1 cellular context compared by ENCODE assay signal in genomic region chr12:32249701-32250270, GRCh38.
TF ChIP-seq lines count a peak whose summit lies in the region.

No MANE protein-coding gene starts in this region.

TF ChIP-seq in GM12878, 131 proteins besides CTCF, POLR2A, EP300 and RAD21:
- TF ChIP-seq MAX (IDR thresholded peaks at IDR 0.05; ENCODE audit: low read depth, low read length) (no peak), BHLHE40 (IDR thresholded peaks at IDR 0.05; ENCODE audit: borderline replicate concordance in 1 of 2, low read depth in 2 of 2, low read length in 1 of 2) (no peak), NR2C2 (IDR thresholded peaks at IDR 0.05; ENCODE audit: borderline replicate concordance, control insufficient read depth, insufficient read length, low read depth) (no peak), USF1 (IDR thresholded peaks at IDR 0.05; ENCODE audit: borderline replicate concordance, extremely low read length, insufficient read depth, low read depth, low read length) (no peak), JUNB (IDR thresholded peaks at IDR 0.05) (no peak), RAD51 (IDR thresholded peaks at IDR 0.05) (no peak), MEF2B (IDR thresholded peaks at IDR 0.05; ENCODE audit: partially characterized antibody, poor library complexity, severe bottlenecking) (no peak), E2F4 (IDR thresholded peaks at IDR 0.05; ENCODE audit: low read depth, low read length) (no peak), POU2F2 (IDR thresholded peaks at IDR 0.05; ENCODE audit: borderline replicate concordance, low read depth, low read length) (no peak), NFYA (IDR thresholded peaks at IDR 0.05; ENCODE audit: borderline replicate concordance, low read depth, low read length) (no peak), RELB (IDR thresholded peaks at IDR 0.05; ENCODE audit: low read depth) (no peak), SRF (IDR thresholded peaks at IDR 0.05; ENCODE audit: low read depth in 2 of 2, low read length in 2 of 2) (no peak), PAX8 (IDR thresholded peaks at IDR 0.05) (no peak), HDAC6 (IDR thresholded peaks at IDR 0.05; ENCODE audit: unreplicated experiment) (no peak), PML (IDR thresholded peaks at IDR 0.05; ENCODE audit: low read length) (no peak), TCF7 (IDR thresholded peaks at IDR 0.05; ENCODE audit: borderline replicate concordance) (no peak), ZBTB33 (IDR thresholded peaks at IDR 0.05) (no peak)
